Comparison of ENCODE assay signal across 8 cellular contexts in genomic region chr6:111873178-111874029, GRCh38. TPM values are rescaled to one million over a fixed set of nuclear protein-coding genes. Genes with fewer than 3 reads are reported as not detected.
DNase-seq lines count a peak whose midpoint lies in the region; ATAC-seq and FAIRE-seq lines count a peak whose summit lies in the region.

Gene FYN, minus strand, starts transcription at chr6:111873452. Its CDS starts 153,401 bp downstream, at chr6:111720051.

- peak within 1 kb of the TSS; percentile 28 for H2BK15ac ChIP-seq in mesendoderm (replicated peaks; ENCODE audit: low read depth)

- H3K4me2 ChIP-seq in mesendoderm (ENCODE audit: low read length), result peak within 1 kb of the TSS; percentile 86

- H3K18ac ChIP-seq in mesendoderm (ENCODE audit: low read length), result peak within 1 kb of the TSS; percentile 99

- H3K27me3 ChIP-seq in endocrine pancreas (ENCODE audit: control insufficient read depth, insufficient read depth, low read length) (no peaks in the 10 kb centered on the region), mesendoderm (ENCODE audit: insufficient read depth, low read length, poor library complexity) (no peaks in the 10 kb centered on the region)

- H3K4me3 ChIP-seq in endocrine pancreas (ENCODE audit: control insufficient read depth, insufficient read depth, low read length), result peak within 1 kb of the TSS; percentile 90
- peak within 1 kb of the TSS; percentile 64 for H3K4me3 ChIP-seq in mesendoderm (ENCODE audit: low read length)

- no peak within 1 kb of the TSS for H3K23ac ChIP-seq in mesendoderm (ENCODE audit: low read length)

- H2BK5ac ChIP-seq in mesendoderm (ENCODE audit: low read length), result no peak within 1 kb of the TSS

- H2BK120ac ChIP-seq in mesendoderm (ENCODE audit: low read depth, low read length), result peak within 1 kb of the TSS; percentile 77

- peak within 1 kb of the TSS; percentile 85 for H3K56ac ChIP-seq in mesendoderm (ENCODE audit: low read length)

- H4K5ac ChIP-seq in mesendoderm (ENCODE audit: low read length), result no peak within 1 kb of the TSS

- FAIRE-seq in HTR-8/SVneo (lab: Jason Lieb, UNC), result peak; percentile 94

- H3K36me3 ChIP-seq in endocrine pancreas (ENCODE audit: control insufficient read depth, insufficient read depth, low read length) (no peaks in the 10 kb centered on the region), mesendoderm (ENCODE audit: control insufficient read depth, insufficient read depth, low read length) (no peaks in the 10 kb centered on the region)

- H3K4me1 ChIP-seq in endocrine pancreas (ENCODE audit: control insufficient read depth, insufficient read depth, low read length) (peaks cover 6% of the 10 kb centered on the region), mesendoderm (ENCODE audit: control insufficient read depth, low read depth, low read length) (peaks cover 8% of the 10 kb centered on the region)

- H3K79me1 ChIP-seq in mesendoderm (ENCODE audit: low read length), result peaks cover 6% of the 10 kb centered on the region

- H3K27ac ChIP-seq in mesendoderm (ENCODE audit: low read depth, low read length), result peak within 1 kb of the TSS; percentile 87

- H3K9me3 ChIP-seq in endocrine pancreas (ENCODE audit: control insufficient read depth, low read length), result no peaks in the 10 kb centered on the region

- H3K9ac ChIP-seq in endocrine pancreas (ENCODE audit: control insufficient read depth, insufficient read depth, low read length) (peak within 1 kb of the TSS; percentile 76), mesendoderm (ENCODE audit: low read length) (peak within 1 kb of the TSS; percentile 72)

- no peak within 1 kb of the TSS for H3K4ac ChIP-seq in mesendoderm (ENCODE audit: low read depth, low read length)

- peak; percentile 93 for ATAC-seq in GM21367 (IDR thresholded peaks at IDR 0.05; ENCODE audit: unreplicated experiment)

- peaks cover 10% of the 10 kb centered on the region for H3K79me2 ChIP-seq in mesendoderm (ENCODE audit: control insufficient read depth, insufficient read depth, low read length)

- no peak within 1 kb of the TSS for H4K8ac ChIP-seq in mesendoderm (ENCODE audit: low read depth, low read length)

- no CpG with 5 or more reads among the region's 75 CpGs for WGBS in mesendoderm (ENCODE audit: extremely low coverage, insufficient coverage, low lambda C conversion rate)

- DNase-seq in CMK (ENCODE audit: low read depth), result peak; percentile 78
- peak; percentile 99 for DNase-seq in HTR-8/SVneo (ENCODE audit: insufficient read length, low spot score)
- peak; percentile 90 for DNase-seq in NOMO-1 treated with dmso at 0.1 percent for 144 hours (lab: John Stamatoyannopoulos, UW; ENCODE audit: unreplicated experiment)
- peak; percentile 96 to 98 (median 97) for DNase-seq in activated CD8-positive, alpha-beta memory T cell treated with anti-CD3 and anti-CD28 coated beads for 48 hours (ENCODE audit: low read depth in 2 of 3, low spot score in 2 of 3)
- DNase-seq in mesendoderm, result peak; percentile 99
- peak; percentile 97 for DNase-seq in stimulated activated CD8-positive, alpha-beta memory T cell treated with anti-CD3 and anti-CD28 coated beads, Interleukin-15, amount 100 ng/mL, for 1 hour (ENCODE audit: low read depth)

- no peak within 1 kb of the TSS for H2AK5ac ChIP-seq in mesendoderm (ENCODE audit: low read length)

RNA-seq across cellular contexts. Expression of gene FYN, which starts in this region (rescaled TPM):
- 58.5 TPM for polyA plus RNA-seq in mesendoderm (2013, experiment 1 of 2)
- 59.6 TPM for polyA plus RNA-seq in mesendoderm (2013, experiment 2 of 2)

Comparison
In these comparisons a context has a peak if more than half of its experiments do, and no peak if none do; other contexts are left out.
1. Peak in every context shown above with its lines: DNase-seq, ATAC-seq, H3K4me3 ChIP-seq and H3K27ac ChIP-seq.